Comparison of ENCODE assay signal across 1 cellular context in the genomic region with DNA sequence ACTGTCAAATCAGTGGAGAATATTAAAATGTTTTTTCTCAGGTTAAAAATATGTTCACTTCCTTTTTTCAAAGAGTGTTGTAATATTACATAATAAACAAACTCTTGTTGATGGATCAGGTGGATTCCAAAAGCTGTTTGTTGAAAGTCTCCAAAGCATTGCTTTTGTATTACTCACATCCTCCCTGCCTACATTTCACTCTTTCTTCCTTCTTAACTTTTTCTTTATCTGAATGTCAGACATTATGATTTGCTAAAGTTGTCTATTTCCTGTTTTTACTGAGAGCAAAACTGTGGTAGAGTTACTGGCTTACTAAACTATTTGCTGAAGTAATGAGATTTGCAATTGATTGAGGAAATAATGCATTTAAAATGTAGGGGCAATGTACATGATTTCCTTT.
TF ChIP-seq lines count a peak whose summit lies in the region.

No MANE protein-coding gene starts in this region.

TF ChIP-seq in A549, 52 proteins besides CTCF, POLR2A, EP300 and RAD21 (continued from another document):
- no peak for TF ChIP-seq NPAS2 (CRISPR knock-in tag; IDR thresholded peaks at IDR 0.05; ENCODE audit: borderline replicate concordance)
- peak; percentile 52; the same call in 1 of the 2 replicates for TF ChIP-seq GATA3 (IDR thresholded peaks at IDR 0.05; ENCODE audit: borderline replicate concordance)
- no peak for TF ChIP-seq SREBF2 (IDR thresholded peaks at IDR 0.05)
- TF ChIP-seq RCOR1 (IDR thresholded peaks at IDR 0.05; ENCODE audit: low read depth, low read length): no peak
- TF ChIP-seq, protein P1, sequence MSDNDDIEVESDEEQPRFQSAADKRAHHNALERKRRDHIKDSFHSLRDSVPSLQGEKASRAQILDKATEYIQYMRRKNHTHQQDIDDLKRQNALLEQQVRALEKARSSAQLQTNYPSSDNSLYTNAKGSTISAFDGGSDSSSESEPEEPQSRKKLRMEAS (IDR thresholded peaks at IDR 0.05): no peak
- no peak for TF ChIP-seq ZNF302 (CRISPR knock-in tag; IDR thresholded peaks at IDR 0.05)
- no peak for TF ChIP-seq HOXB5 (CRISPR knock-in tag; IDR thresholded peaks at IDR 0.05)
- no peak for TF ChIP-seq E2F6 (IDR thresholded peaks at IDR 0.05; ENCODE audit: borderline replicate concordance, low read depth)
- TF ChIP-seq RNF2 (IDR thresholded peaks at IDR 0.05; ENCODE audit: borderline replicate concordance, low read depth): no peak
- no peak for TF ChIP-seq HMGXB4 (CRISPR knock-in tag; IDR thresholded peaks at IDR 0.05; ENCODE audit: borderline replicate concordance)
- no peak for TF ChIP-seq RARB (CRISPR knock-in tag; IDR thresholded peaks at IDR 0.05)
- TF ChIP-seq, protein P2, sequence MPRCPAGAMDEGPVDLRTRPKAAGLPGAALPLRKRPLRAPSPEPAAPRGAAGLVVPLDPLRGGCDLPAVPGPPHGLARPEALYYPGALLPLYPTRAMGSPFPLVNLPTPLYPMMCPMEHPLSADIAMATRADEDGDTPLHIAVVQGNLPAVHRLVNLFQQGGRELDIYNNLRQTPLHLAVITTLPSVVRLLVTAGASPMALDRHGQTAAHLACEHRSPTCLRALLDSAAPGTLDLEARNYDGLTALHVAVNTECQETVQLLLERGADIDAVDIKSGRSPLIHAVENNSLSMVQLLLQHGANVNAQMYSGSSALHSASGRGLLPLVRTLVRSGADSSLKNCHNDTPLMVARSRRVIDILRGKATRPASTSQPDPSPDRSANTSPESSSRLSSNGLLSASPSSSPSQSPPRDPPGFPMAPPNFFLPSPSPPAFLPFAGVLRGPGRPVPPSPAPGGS (IDR thresholded peaks at IDR 0.05): no peak; the same call in 2 of the 3 replicates
- no peak for TF ChIP-seq CHD2 (IDR thresholded peaks at IDR 0.05; ENCODE audit: low read length, partially characterized antibody)
- no peak for TF ChIP-seq TP53 (CRISPR knock-in tag; IDR thresholded peaks at IDR 0.05)
- TF ChIP-seq FOXS1 (CRISPR knock-in tag; IDR thresholded peaks at IDR 0.05): no peak
- TF ChIP-seq HDAC2 (IDR thresholded peaks at IDR 0.05): no peak
- no peak for TF ChIP-seq CBX2 (IDR thresholded peaks at IDR 0.05; ENCODE audit: borderline replicate concordance, low read depth)
- no peak for TF ChIP-seq POLR2AphosphoS2 (conservative IDR thresholded peaks at IDR 0.05; ENCODE audit: low read length)
- no peak for TF ChIP-seq CBX8 (IDR thresholded peaks at IDR 0.05)
- TF ChIP-seq MAZ (IDR thresholded peaks at IDR 0.05; ENCODE audit: borderline replicate concordance, low read depth, low read length): no peak
- TF ChIP-seq, protein P3, sequence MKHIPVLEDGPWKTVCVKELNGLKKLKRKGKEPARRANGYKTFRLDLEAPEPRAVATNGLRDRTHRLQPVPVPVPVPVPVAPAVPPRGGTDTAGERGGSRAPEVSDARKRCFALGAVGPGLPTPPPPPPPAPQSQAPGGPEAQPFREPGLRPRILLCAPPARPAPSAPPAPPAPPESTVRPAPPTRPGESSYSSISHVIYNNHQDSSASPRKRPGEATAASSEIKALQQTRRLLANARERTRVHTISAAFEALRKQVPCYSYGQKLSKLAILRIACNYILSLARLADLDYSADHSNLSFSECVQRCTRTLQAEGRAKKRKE (CRISPR knock-in tag; IDR thresholded peaks at IDR 0.05; ENCODE audit: low read depth): no peak
- no peak for TF ChIP-seq FOSL2 (IDR thresholded peaks at IDR 0.05)
- peak; percentile 75 for TF ChIP-seq FOSL2 (CRISPR knock-in tag; IDR thresholded peaks at IDR 0.05)
- TF ChIP-seq ZSCAN20 (CRISPR knock-in tag; IDR thresholded peaks at IDR 0.05): no peak
- TF ChIP-seq REST (IDR thresholded peaks at IDR 0.05): no peak
- TF ChIP-seq NR3C1 (IDR thresholded peaks at IDR 0.05): no peak
- no peak for TF ChIP-seq ZFP36 (IDR thresholded peaks at IDR 0.05; ENCODE audit: borderline replicate concordance, partially characterized antibody)
- no peak for TF ChIP-seq RFX5 (IDR thresholded peaks at IDR 0.05)
- TF ChIP-seq TFCP2L1 (CRISPR knock-in tag; IDR thresholded peaks at IDR 0.05): no peak
- TF ChIP-seq KDM1A (IDR thresholded peaks at IDR 0.05; ENCODE audit: low read depth): no peak
- TF ChIP-seq, protein P4, sequence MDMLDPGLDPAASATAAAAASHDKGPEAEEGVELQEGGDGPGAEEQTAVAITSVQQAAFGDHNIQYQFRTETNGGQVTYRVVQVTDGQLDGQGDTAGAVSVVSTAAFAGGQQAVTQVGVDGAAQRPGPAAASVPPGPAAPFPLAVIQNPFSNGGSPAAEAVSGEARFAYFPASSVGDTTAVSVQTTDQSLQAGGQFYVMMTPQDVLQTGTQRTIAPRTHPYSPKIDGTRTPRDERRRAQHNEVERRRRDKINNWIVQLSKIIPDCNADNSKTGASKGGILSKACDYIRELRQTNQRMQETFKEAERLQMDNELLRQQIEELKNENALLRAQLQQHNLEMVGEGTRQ (IDR thresholded peaks at IDR 0.05): no peak
TF ChIP-seq in A549: peak in this region for 6.
